13 cellular contexts compared by ENCODE assay signal in genomic region chr7:64959072-64959747, GRCh38. TPM values are rescaled to one million over a fixed set of nuclear protein-coding genes. Genes with fewer than 3 reads are reported as not detected.
DNase-seq lines count a peak whose midpoint lies in the region; ATAC-seq and TF ChIP-seq lines count a peak whose summit lies in the region.
"Had no signal": no experiment of that assay in that cellular context is flagged by ENCODE, and none has a peak within 500 bp of the region (broad histone marks: within the 10 kb centered on the region; RNA-seq: fewer than 3 reads in every experiment).

No MANE protein-coding gene starts in this region.

- H3K27me3 Mint-ChIP-seq in chondrocyte (ENCODE audit: low read depth): no peaks in the 10 kb centered on the region

- no peaks in the 10 kb centered on the region for H3K36me3 ChIP-seq in esophagus (ENCODE audit: control insufficient read depth in 2 of 2, insufficient read depth in 2 of 2, low read length in 1 of 2)
- H3K36me3 ChIP-seq: ascending aorta had no signal

- no peak for TF ChIP-seq CTCF in chondrocyte (IDR thresholded peaks at IDR 0.05)

- DNase-seq in DMS53 (lab: John Stamatoyannopoulos, UW) (peak; percentile 96), NCI-H1436 treated with DMSO at 0.1 percent for 48 hours (lab: John Stamatoyannopoulos, UW) (peak; percentile 25), NCI-H748 treated with DMSO at 0.1 percent for 48 hours (lab: John Stamatoyannopoulos, UW) (peak; percentile 75), chondrocyte (ENCODE audit: low spot score) (no peak), NCI-H1694 (lab: John Stamatoyannopoulos, UW) (no peak), HuH-7 (ENCODE audit: low spot score) (no peak)
- DNase-seq: activated CD4-positive, alpha-beta memory T cell treated with anti-CD3 and anti-CD28 coated beads for 36 hours; left colon; naive thymus-derived CD4-positive, alpha-beta T cell had no signal

- H3K27me3 ChIP-seq in esophagus (ENCODE audit: control insufficient read depth in 1 of 2, insufficient read depth in 2 of 2, low read length in 2 of 2): no peaks in the 10 kb centered on the region
- H3K27me3 ChIP-seq: ascending aorta had no signal

- H3K27ac ChIP-seq in esophagus (ENCODE audit: low read depth in 2 of 2, low read length in 1 of 2): peak overlapping the region; percentile 8 to 47
- H3K27ac ChIP-seq: ascending aorta had no signal

- H3K9me3 Mint-ChIP-seq in chondrocyte (ENCODE audit: low read depth): peaks cover 32% of the 10 kb centered on the region

- no peak overlapping the region for H3K4me3 ChIP-seq in esophagus (ENCODE audit: low read depth in 1 of 2, low read length in 2 of 2)
- H3K4me3 ChIP-seq: ascending aorta, GM12878 had no signal

- H3K4me1 Mint-ChIP-seq in chondrocyte (ENCODE audit: low read depth): no peaks in the 10 kb centered on the region
- H3K4me1 Mint-ChIP-seq: naive thymus-derived CD4-positive, alpha-beta T cell had no signal

- H3K4me3 Mint-ChIP-seq in chondrocyte (ENCODE audit: unreplicated experiment): no peak overlapping the region
- H3K4me3 Mint-ChIP-seq: activated CD4-positive, alpha-beta memory T cell treated with anti-CD3 and anti-CD28 coated beads for 36 hours; naive thymus-derived CD4-positive, alpha-beta T cell had no signal

- no peaks in the 10 kb centered on the region for H3K4me1 ChIP-seq in esophagus (ENCODE audit: control insufficient read depth in 2 of 2, insufficient read depth in 2 of 2, low read length in 1 of 2)
- H3K4me1 ChIP-seq: ascending aorta had no signal

- ATAC-seq in HG03565 (IDR thresholded peaks at IDR 0.05; ENCODE audit: unreplicated experiment): no peak
- ATAC-seq: GM12878; left colon; naive thymus-derived CD4-positive, alpha-beta T cell had no signal

- peaks cover 2 to 4% of the 10 kb centered on the region in 2 donors for H3K9me3 ChIP-seq in esophagus (ENCODE audit: control insufficient read depth in 2 of 2, insufficient read depth in 1 of 2, low read depth in 1 of 2, low read length in 1 of 2)
- H3K9me3 ChIP-seq: ascending aorta had no signal

- WGBS in esophagus, 2 donors: 80 to 84% methylated on average over 3 of the region's 3 CpGs

- H3K36me3 Mint-ChIP-seq in chondrocyte (ENCODE audit: low read depth): peaks cover 4% of the 10 kb centered on the region
- H3K36me3 Mint-ChIP-seq: activated CD4-positive, alpha-beta memory T cell treated with anti-CD3 and anti-CD28 coated beads for 36 hours had no signal

- no peak overlapping the region for H3K27ac Mint-ChIP-seq in chondrocyte (ENCODE audit: unreplicated experiment)
- H3K27ac Mint-ChIP-seq: activated CD4-positive, alpha-beta memory T cell treated with anti-CD3 and anti-CD28 coated beads for 36 hours; naive thymus-derived CD4-positive, alpha-beta T cell had no signal

RNA-seq across cellular contexts. Expression of gene ZNF117, which starts 31.6 kb away (rescaled TPM):
- polyA plus RNA-seq in esophagus: 10 to 100 TPM in 1 of 2 donors, 1 to 10 TPM in 1; 4.6 to 13.9 TPM
- 4.7 to 12.0 TPM (median 6.9 TPM) in 3 replicates for total RNA-seq in chondrocyte

RNA-seq across cellular contexts. Expression of gene ERV3-1, which starts 47.3 kb away (rescaled TPM):
- polyA plus RNA-seq in esophagus: 10 to 100 TPM in 1 of 2 donors, 1 to 10 TPM in 1; 7.3 to 10.9 TPM
- 10.1 to 20.2 TPM (median 10.8 TPM) in 3 replicates for total RNA-seq in chondrocyte

RNA-seq across cellular contexts. Expression of gene ZNF273, which starts 56.1 kb away (rescaled TPM):
- 10 to 100 TPM in 1 of 2 donors, 1 to 10 TPM in 1; 5.8 to 24.5 TPM for polyA plus RNA-seq in esophagus
- 1.5 to 3.4 TPM (median 1.7 TPM) in 3 replicates for total RNA-seq in chondrocyte

Comparison
In these comparisons a context has a peak if more than half of its experiments do, and no peak if none do; other contexts are left out.
1. DNase-seq: peak in DMS53 (single experiment), NCI-H1436 treated with DMSO at 0.1 percent for 48 hours (single experiment) and NCI-H748 treated with DMSO at 0.1 percent for 48 hours (single experiment); none in chondrocyte (single experiment), NCI-H1694 (single experiment) and HuH-7 (single experiment).